8 cellular contexts compared by ENCODE assay signal in the genomic region with DNA sequence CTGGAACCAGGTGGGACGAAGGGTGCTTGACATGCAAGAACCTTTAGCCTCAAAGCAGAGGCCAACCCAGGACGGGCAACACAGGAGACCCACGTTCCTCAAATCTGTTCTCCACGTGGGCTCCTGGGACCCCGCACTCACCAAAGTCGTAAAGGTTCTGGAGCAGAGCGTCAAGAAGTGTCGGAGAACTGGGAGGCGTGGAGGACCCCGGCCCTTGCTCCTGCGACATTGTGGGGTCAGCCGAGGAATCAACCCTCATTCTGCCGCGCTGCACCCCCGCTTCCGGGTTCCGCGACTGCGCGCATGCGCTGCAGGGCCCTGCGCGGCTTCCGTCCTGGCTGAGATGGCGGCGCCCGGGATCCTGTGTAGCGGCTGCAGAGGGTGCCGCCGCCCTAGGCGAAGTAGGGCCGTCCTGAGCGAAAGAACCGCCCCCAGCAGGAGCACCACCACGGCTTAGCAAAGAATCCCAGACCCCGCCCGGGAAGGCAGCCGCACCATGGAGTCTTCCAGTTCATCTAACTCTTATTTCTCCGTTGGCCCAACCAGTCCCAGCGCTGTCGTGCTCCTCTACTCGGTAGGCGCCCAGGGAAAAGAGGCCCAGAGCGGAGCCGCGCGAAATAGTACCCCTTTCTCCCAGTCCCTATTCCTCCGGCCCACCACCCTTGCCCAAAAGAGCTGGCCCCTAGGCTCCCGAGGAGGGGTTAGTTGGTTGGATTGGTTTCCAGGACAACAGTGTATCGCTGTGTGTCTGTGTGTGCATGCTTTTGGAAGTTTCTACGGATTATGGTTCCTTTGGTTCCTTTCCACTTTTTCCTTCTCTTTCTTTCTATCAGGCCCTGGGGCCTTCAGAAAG.
DNase-seq lines count a peak whose midpoint lies in the region; ATAC-seq lines count a peak whose summit lies in the region.

GNPAT (plus strand) TSS at position 330 of the 853 bp plus-strand sequence; CDS start at position 497, 167 bp downstream.

- H3K27ac ChIP-seq in cingulate gyrus (ENCODE audit: low read depth, low read length) (peak within 1 kb of the TSS; percentile 35), layer of hippocampus (ENCODE audit: low read depth, low read length) (peak within 1 kb of the TSS; percentile 74)

- no peaks in the 10 kb centered on the region for H3K27me3 ChIP-seq in layer of hippocampus (ENCODE audit: control insufficient read depth, insufficient read depth, low read length)

- peak; percentile 99 for DNase-seq in AG20443 (ENCODE audit: low spot score)
- peak; percentile 86 for DNase-seq in NCI-H510A treated with DMSO at 0.1 percent for 48 hours (lab: John Stamatoyannopoulos, UW)
- peak; percentile 89 for DNase-seq in activated CD4-positive, alpha-beta T cell treated with anti-CD3 and anti-CD28 coated beads for 4 hours
- DNase-seq in stimulated activated CD4-positive, alpha-beta T cell treated with anti-CD3 and anti-CD28 coated beads, Interleukin-1b, Interleukin-23, amount 100 ng/mL, for 24 hours (ENCODE audit: low read depth in 4 of 4, low spot score in 1 of 4) = peak; percentile 81 to 87 (median 84)

- ATAC-seq in GM19025 (IDR thresholded peaks at IDR 0.05; ENCODE audit: low read depth, unreplicated experiment) (peak; percentile 94), HG03280 (IDR thresholded peaks at IDR 0.05; ENCODE audit: unreplicated experiment) (peak; percentile 96)

Comparison
In these comparisons a context has a peak if more than half of its experiments do, and no peak if none do; other contexts are left out.
1. Peak in every context shown above with its lines: DNase-seq, ATAC-seq and H3K27ac ChIP-seq.